In genomic region chr7:20835111-20835750, GRCh38 we compare ENCODE assay signal across 15 cellular contexts. TPM values are rescaled to one million over a fixed set of nuclear protein-coding genes. Genes with fewer than 3 reads are reported as not detected.
DNase-seq lines count a peak whose midpoint lies in the region; ATAC-seq, FAIRE-seq and TF ChIP-seq lines count a peak whose summit lies in the region.
"Had no signal": no experiment of that assay in that cellular context is flagged by ENCODE, and none has a peak within 500 bp of the region (broad histone marks: within the 10 kb centered on the region; RNA-seq: fewer than 3 reads in every experiment).

No MANE protein-coding gene starts in this region.

- H4K20me1 ChIP-seq in HCT116 (ENCODE audit: insufficient read depth) (no peaks in the 10 kb centered on the region), H1 (replicated peaks in 1 of 2; ENCODE audit: control insufficient read depth in 1 of 2, insufficient read depth in 2 of 2, low read length in 2 of 2) (no peaks in the 10 kb centered on the region)

- no peaks in the 10 kb centered on the region for H3K23me2 ChIP-seq in H1 (ENCODE audit: low read depth, low read length)

- no peaks in the 10 kb centered on the region for H3K9me3 Mint-ChIP-seq in activated CD4-positive, alpha-beta memory T cell treated with anti-CD3 and anti-CD28 coated beads for 36 hours
- H3K9me3 Mint-ChIP-seq in naive thymus-derived CD4-positive, alpha-beta T cell, result peaks cover 0 to 4% (median 0%) of the 10 kb centered on the region in 11 donors

- no peaks in the 10 kb centered on the region for H3K9me2 ChIP-seq in HCT116 (ENCODE audit: insufficient read depth)

- H2BK5ac ChIP-seq in H1 (ENCODE audit: low read depth, low read length) (no peak overlapping the region; the same call in 1 of the 2 replicates), mesendoderm (ENCODE audit: low read length) (no peak overlapping the region)

- no peak for TF ChIP-seq EP300 in H1 (IDR thresholded peaks at IDR 0.05; ENCODE audit: borderline replicate concordance in 1 of 2, low read depth in 2 of 2, low read length in 2 of 2)

- H3K4me3 Mint-ChIP-seq in activated CD4-positive, alpha-beta memory T cell treated with anti-CD3 and anti-CD28 coated beads for 36 hours, result no peak overlapping the region
- H3K4me3 Mint-ChIP-seq in naive thymus-derived CD4-positive, alpha-beta T cell, result no peak overlapping the region
- H3K4me3 Mint-ChIP-seq: CD14-positive monocyte had no signal

- RAD21 ChIA-PET in HCT116 (lab: Charles Lee; ENCODE audit: low non-redundant PET in 1 of 2, low total read pairs in 2 of 2, uncharacterized antibody in 2 of 2, unreplicated experiment in 2 of 2), result no interaction called here

- TF ChIP-seq POLR2A in HCT116 (IDR thresholded peaks at IDR 0.05; ENCODE audit: borderline replicate concordance, extremely low read depth, insufficient read depth, insufficient read length), result no peak
- no peak for TF ChIP-seq POLR2A in H1 (IDR thresholded peaks at IDR 0.05; ENCODE audit: control extremely low read depth in 1 of 2, low read depth in 2 of 2, low read length in 2 of 2)

- H3K79me1 ChIP-seq in H1 (ENCODE audit: low read depth, low read length) (no peaks in the 10 kb centered on the region), mesendoderm (ENCODE audit: low read length) (no peaks in the 10 kb centered on the region)

- no peak overlapping the region for H2AK5ac ChIP-seq in H1 (ENCODE audit: low read depth, low read length)
- no peak overlapping the region for H2AK5ac ChIP-seq in mesendoderm (ENCODE audit: low read length)

- H3K4me3 ChIP-seq in HCT116 (replicated peaks in 1 of 2; ENCODE audit: low read depth in 1 of 2, low read length in 2 of 2) (no peak overlapping the region), H1 (ENCODE audit: extremely low read depth in 1 of 4, insufficient read depth in 2 of 4, low read depth in 3 of 4, low read length in 4 of 4) (peak overlapping the region in 2 of 4 experiments; percentile 23 to 24; a peak in 2 of 8 replicates), mesendoderm (ENCODE audit: low read length) (no peak overlapping the region)
- no peak overlapping the region for H3K4me3 ChIP-seq in naive thymus-derived CD4-positive, alpha-beta T cell (ENCODE audit: low read length)

- WGBS in H1 (ENCODE audit: extremely low coverage in 1 of 2, insufficient coverage in 1 of 2, insufficient read length in 1 of 2, insufficient replicate concordance in 2 of 2, low coverage in 1 of 2, low lambda C conversion rate in 2 of 2, missing lambda C conversion rate in 1 of 2), 2 experiments, result 67% methylated on average over 15 of the region's 15 CpGs; no CpG with 5 or more reads in 1 of the 2 experiments
- WGBS in mesendoderm (ENCODE audit: extremely low coverage, insufficient coverage, low lambda C conversion rate), result no CpG with 5 or more reads among the region's 15 CpGs

- ATAC-seq in HCT116, result 0 out of 2 replicates have a peak, but pooled peaks have one; percentile 30
- no peak for ATAC-seq in esophagus mucosa
- no peak for ATAC-seq in naive thymus-derived CD4-positive, alpha-beta T cell
- ATAC-seq: PC-3 had no signal

- H3K9ac ChIP-seq in HCT116 (ENCODE audit: low read length) (no peak overlapping the region), H1 (replicated peaks in 1 of 4; ENCODE audit: extremely low read depth in 1 of 4, low read depth in 3 of 4, low read length in 3 of 4) (no peak overlapping the region), mesendoderm (ENCODE audit: low read length) (peak overlapping the region; percentile 31)

- intact Hi-C loops in HCT116 (cut with micrococcal nuclease), result no loop called here
- intact Hi-C loops in activated CD4-positive, alpha-beta memory T cell treated with anti-CD3 and anti-CD28 coated beads for 36 hours (cut with micrococcal nuclease), result no loop called here
- intact Hi-C loops in naive thymus-derived CD4-positive, alpha-beta T cell (cut with micrococcal nuclease), result no loop called here

- no peaks in the 10 kb centered on the region for H3K79me2 ChIP-seq in HCT116 (ENCODE audit: insufficient read depth, low read length)
- no peaks in the 10 kb centered on the region; a peak in 1 of 4 replicates for H3K79me2 ChIP-seq in H1 (ENCODE audit: control insufficient read depth in 1 of 2, insufficient read depth in 2 of 2, low read length in 2 of 2)
- H3K79me2 ChIP-seq in mesendoderm (ENCODE audit: control insufficient read depth, insufficient read depth, low read length), result no peaks in the 10 kb centered on the region

- POLR2A ChIA-PET in HCT116 (lab: Charles Lee) (no interaction called here), H1 (lab: Charles Lee; ENCODE audit: partially characterized antibody) (interaction anchor here (0.8 to 1.1 kb wide), 2 partner anchors 9 to 58 kb away, joined by 3 read pairs; no protein-coding TSS in a partner anchor)
- POLR2A ChIA-PET in activated CD4-positive, alpha-beta memory T cell treated with anti-CD3 and anti-CD28 coated beads for 36 hours (lab: Charles Lee), result no interaction called here
- POLR2A ChIA-PET in naive thymus-derived CD4-positive, alpha-beta T cell (lab: Charles Lee), result no interaction called here

- no peak overlapping the region for H4K91ac ChIP-seq in H1 (replicated peaks; ENCODE audit: insufficient read length, low read length)

- DNase-seq in ELF-1 (ENCODE audit: low read depth, low spot score), result peak; percentile 89
- no peak for DNase-seq in HCT116 (ENCODE audit: low read depth, low spot score)
- peak in 1 of 2 experiments; percentile 47 for DNase-seq in H1 (ENCODE audit: low read depth in 1 of 2, low spot score in 2 of 2)
- peak; percentile 44 for DNase-seq in mesendoderm
- DNase-seq in RKO (ENCODE audit: low spot score), result no peak
- DNase-seq in activated CD4-positive, alpha-beta memory T cell treated with anti-CD3 and anti-CD28 coated beads for 36 hours, result no peak
- DNase-seq in naive thymus-derived CD4-positive, alpha-beta T cell, result no peak
- DNase-seq: AML-193, MV-4-11, NCI-H187 treated with DMSO at 0.1 percent for 48 hours, NCI-H2171 had no signal

- H2BK20ac ChIP-seq in H1 (ENCODE audit: low read length), result no peak overlapping the region

- no peaks in the 10 kb centered on the region for H3K9me3 ChIP-seq in HCT116 (ENCODE audit: control insufficient read depth in 1 of 2, insufficient read depth in 1 of 2, low read depth in 1 of 2, low read length in 2 of 2)
- no peaks in the 10 kb centered on the region; a peak in 1 of 4 replicates for H3K9me3 ChIP-seq in H1 (ENCODE audit: insufficient read depth in 2 of 2, low read depth in 1 of 2, low read length in 1 of 2)
- H3K9me3 ChIP-seq in naive thymus-derived CD4-positive, alpha-beta T cell (ENCODE audit: control insufficient read depth in 2 of 3, low read length in 3 of 3), result no peaks in the 10 kb centered on the region

- no peaks in the 10 kb centered on the region for H3K36me3 Mint-ChIP-seq in activated CD4-positive, alpha-beta memory T cell treated with anti-CD3 and anti-CD28 coated beads for 36 hours
- no peaks in the 10 kb centered on the region for H3K36me3 Mint-ChIP-seq in naive thymus-derived CD4-positive, alpha-beta T cell
- H3K36me3 Mint-ChIP-seq: CD14-positive monocyte had no signal

- H3K18ac ChIP-seq in H1 (ENCODE audit: extremely low read depth, low read length) (no peak overlapping the region), mesendoderm (ENCODE audit: low read length) (no peak overlapping the region)

- peaks cover 2% of the 10 kb centered on the region for H3K27me3 Mint-ChIP-seq in activated CD4-positive, alpha-beta memory T cell treated with anti-CD3 and anti-CD28 coated beads for 36 hours
- H3K27me3 Mint-ChIP-seq in naive thymus-derived CD4-positive, alpha-beta T cell, result peaks cover 2 to 26% (median 18%) of the 10 kb centered on the region in 5 donors

- CTCF ChIA-PET in HCT116 (lab: Charles Lee) (interaction anchor here (0.8 to 1.8 kb wide), 2 partner anchors 10 to 54 kb away, joined by 3 to 5 read pairs; no protein-coding TSS in a partner anchor), H1 (lab: Charles Lee; ENCODE audit: partially characterized antibody) (interaction anchor here (0.6 to 2.7 kb wide), 18 partner anchors 9 to 418 kb away, joined by 3 to 14 read pairs (median 4); no protein-coding TSS in a partner anchor)
- CTCF ChIA-PET in activated CD4-positive, alpha-beta memory T cell treated with anti-CD3 and anti-CD28 coated beads for 36 hours (lab: Charles Lee), result no interaction called here
- CTCF ChIA-PET in naive thymus-derived CD4-positive, alpha-beta T cell (lab: Charles Lee), result no interaction called here

- no peak overlapping the region for H3K23ac ChIP-seq in H1 (ENCODE audit: insufficient read length)
- H3K23ac ChIP-seq in mesendoderm (ENCODE audit: low read length), result no peak overlapping the region

- H3K56ac ChIP-seq in H1 (replicated peaks; ENCODE audit: insufficient read length, low read depth, low read length) (no peak overlapping the region), mesendoderm (ENCODE audit: low read length) (peak overlapping the region; percentile 78)

- H2BK12ac ChIP-seq in H1 (ENCODE audit: low read depth, low read length), result no peak overlapping the region

- peak; percentile 39 for FAIRE-seq in H1 (lab: Jason Lieb, UNC)

- H3K27ac ChIP-seq in HCT116 (ENCODE audit: low read depth, low read length) (no peak overlapping the region), H1 (ENCODE audit: low read depth, low read length) (no peak overlapping the region), mesendoderm (ENCODE audit: low read depth, low read length) (no peak overlapping the region)
- H3K27ac ChIP-seq in naive thymus-derived CD4-positive, alpha-beta T cell (ENCODE audit: low read depth, low read length), result no peak overlapping the region

- no TSS peak for BruUV-seq in HCT116 (replicated peaks; lab: Mats Ljungman, UMichigan)

- H4K8ac ChIP-seq in H1 (ENCODE audit: extremely low read depth, insufficient read depth, low read length) (no peak overlapping the region), mesendoderm (ENCODE audit: low read depth, low read length) (no peak overlapping the region)

- H3K27ac Mint-ChIP-seq in activated CD4-positive, alpha-beta memory T cell treated with anti-CD3 and anti-CD28 coated beads for 36 hours, result no peak overlapping the region
- no peak overlapping the region for H3K27ac Mint-ChIP-seq in naive thymus-derived CD4-positive, alpha-beta T cell
- H3K27ac Mint-ChIP-seq: CD14-positive monocyte had no signal

- no peaks in the 10 kb centered on the region for H3K27me3 ChIP-seq in HCT116 (ENCODE audit: insufficient read depth, low read length)
- no peaks in the 10 kb centered on the region for H3K27me3 ChIP-seq in H1 (replicated peaks in 1 of 4; ENCODE audit: control insufficient read depth in 3 of 4, extremely low read depth in 1 of 4, insufficient read depth in 3 of 4, low read length in 3 of 4)
- no peaks in the 10 kb centered on the region for H3K27me3 ChIP-seq in mesendoderm (ENCODE audit: insufficient read depth, low read length, poor library complexity)
- no peaks in the 10 kb centered on the region for H3K27me3 ChIP-seq in naive thymus-derived CD4-positive, alpha-beta T cell (ENCODE audit: control insufficient read depth in 2 of 2, insufficient read depth in 2 of 2, low read length in 2 of 2)

- H3K14ac ChIP-seq in H1 (ENCODE audit: insufficient read length), result no peak overlapping the region

- H2BK15ac ChIP-seq in H1 (ENCODE audit: low read length) (peak overlapping the region; percentile 82; the same call in 1 of the 2 replicates), mesendoderm (replicated peaks; ENCODE audit: low read depth) (no peak overlapping the region)

- H3K4me1 Mint-ChIP-seq in activated CD4-positive, alpha-beta memory T cell treated with anti-CD3 and anti-CD28 coated beads for 36 hours (ENCODE audit: low read depth), result no peaks in the 10 kb centered on the region
- H3K4me1 Mint-ChIP-seq in naive thymus-derived CD4-positive, alpha-beta T cell, result no peaks in the 10 kb centered on the region
- H3K4me1 Mint-ChIP-seq: CD14-positive monocyte had no signal

- TF ChIP-seq RAD21 in HCT116 (IDR thresholded peaks at IDR 0.05; ENCODE audit: low read depth), result no peak
- TF ChIP-seq RAD21 in H1 (IDR thresholded peaks at IDR 0.05 in 1 of 2, conservative IDR thresholded peaks at IDR 0.05 in 1 of 2; ENCODE audit: low read depth in 2 of 2, low read length in 2 of 2), result 0 out of 4 replicates have a peak, but pooled peaks of 1 of the 2 experiments have one; percentile 1

- H3K36me3 ChIP-seq in HCT116 (ENCODE audit: control insufficient read depth in 1 of 2, insufficient read depth in 2 of 2, low read length in 2 of 2) (no peaks in the 10 kb centered on the region), H1 (ENCODE audit: control insufficient read depth in 2 of 4, insufficient read depth in 4 of 4, low read length in 3 of 4) (no peaks in the 10 kb centered on the region), mesendoderm (ENCODE audit: control insufficient read depth, insufficient read depth, low read length) (no peaks in the 10 kb centered on the region)
- H3K36me3 ChIP-seq in naive thymus-derived CD4-positive, alpha-beta T cell (ENCODE audit: control insufficient read depth in 2 of 3, insufficient read depth in 3 of 3, low read length in 3 of 3), result no peaks in the 10 kb centered on the region

- H2AFZ ChIP-seq in HCT116 (ENCODE audit: low read depth, low read length, poor library complexity, severe bottlenecking), result no peak overlapping the region
- H2AFZ ChIP-seq in H1 (ENCODE audit: low read length), result peak overlapping the region; percentile 9; the same call in 1 of the 2 replicates

- H3K4me1 ChIP-seq in HCT116 (ENCODE audit: control insufficient read depth in 1 of 2, insufficient read depth in 2 of 2, low read length in 2 of 2) (no peaks in the 10 kb centered on the region), H1 (replicated peaks in 1 of 4; ENCODE audit: control insufficient read depth in 3 of 4, insufficient read depth in 4 of 4, low read length in 3 of 4) (peaks cover 0 to 15% (median 7%) of the 10 kb centered on the region in 4 experiments; a peak in 4 of 7 replicates), mesendoderm (ENCODE audit: control insufficient read depth, low read depth, low read length) (peaks cover 6% of the 10 kb centered on the region)
- no peaks in the 10 kb centered on the region for H3K4me1 ChIP-seq in naive thymus-derived CD4-positive, alpha-beta T cell (ENCODE audit: control insufficient read depth in 2 of 2, insufficient read depth in 2 of 2, low read length in 2 of 2)

- H3K4ac ChIP-seq in H1 (replicated peaks; ENCODE audit: insufficient read length, low read depth, low read length) (no peak overlapping the region), mesendoderm (ENCODE audit: low read depth, low read length) (no peak overlapping the region)

- H3K4me2 ChIP-seq in HCT116 (ENCODE audit: low read length) (no peak overlapping the region), H1 (ENCODE audit: insufficient read depth in 1 of 2, low read depth in 2 of 2, low read length in 2 of 2) (peak overlapping the region; percentile 44 to 76), mesendoderm (ENCODE audit: low read length) (no peak overlapping the region)

- H2BK120ac ChIP-seq in H1 (replicated peaks; ENCODE audit: low read depth, low read length), result no peak overlapping the region
- no peak overlapping the region for H2BK120ac ChIP-seq in mesendoderm (ENCODE audit: low read depth, low read length)

- TF ChIP-seq CTCF in HCT116 (IDR thresholded peaks at IDR 0.05 in 2 of 3, conservative IDR thresholded peaks at IDR 0.05 in 1 of 3; ENCODE audit: borderline replicate concordance in 1 of 3, insufficient read depth in 1 of 3, low read depth in 2 of 3, low read length in 2 of 3) (no peak), H1 (IDR thresholded peaks at IDR 0.05; ENCODE audit: control extremely low read depth in 1 of 3, insufficient read depth in 1 of 3, low read depth in 1 of 3, low read length in 3 of 3) (no peak)

- no peak overlapping the region for H4K5ac ChIP-seq in H1 (ENCODE audit: insufficient read length, low read depth, low read length)
- H4K5ac ChIP-seq in mesendoderm (ENCODE audit: low read length), result no peak overlapping the region

RNA-seq across cellular contexts. Expression of gene SP8, which starts 48.5 kb away (rescaled TPM):
- total RNA-seq in HCT116 (2021; ENCODE audit: unreplicated experiment) (0.76 TPM), esophagus mucosa (not detected)
- 0.08 and 0.14 TPM in 2 replicates for polyA plus RNA-seq in HCT116 (2012)
- total RNA-seq in H1 (2021; fragmentation: NEBNext Ultra II Directional; extraction: Animal tissue kit (Norgen Biotek cat#: 25700)), result 10.6 and 12.0 TPM in 2 replicates
- polyA plus RNA-seq in H1 (2011; rRNA removed), result 11.3 and 13.5 TPM in 2 replicates
- polyA plus RNA-seq in H1 (2011; cell fraction: cytosol; rRNA removed), result 7.9 TPM
- polyA plus RNA-seq in H1 (2011; cell fraction: nucleus; rRNA removed), result 11.6 TPM
- polyA plus RNA-seq in H1 (2012, experiment 1 of 2), result 6.5 to 9.0 TPM (median 6.8 TPM) in 4 replicates
- 4.7 TPM for polyA plus RNA-seq in H1 (2012, experiment 2 of 2)
- polyA plus RNA-seq in H1 (2013, experiment 1 of 2), result 3.4 TPM
- 2.8 TPM for polyA plus RNA-seq in H1 (2013, experiment 2 of 2)
- 3.4 and 3.8 TPM in 2 replicates for polyA minus RNA-seq in H1 (2011; rRNA and poly(A)+ RNA removed)
- polyA minus RNA-seq in H1 (2011; cell fraction: cytosol; rRNA and poly(A)+ RNA removed), result 9.6 TPM
- polyA minus RNA-seq in H1 (2011; cell fraction: nucleus; rRNA and poly(A)+ RNA removed), result 9.8 TPM
- polyA plus RNA-seq in mesendoderm (2013, experiment 1 of 2), result 2.8 TPM
- 2.5 TPM for polyA plus RNA-seq in mesendoderm (2013, experiment 2 of 2)
- total RNA-seq in activated CD4-positive, alpha-beta memory T cell treated with anti-CD3 and anti-CD28 coated beads for 36 hours, result not detected
- not detected for total RNA-seq in naive thymus-derived CD4-positive, alpha-beta T cell
- polyA plus RNA-seq in naive thymus-derived CD4-positive, alpha-beta T cell, result not detected
- total RNA-seq: HT-29, PC-3 had no signal
- polyA plus RNA-seq: CD14-positive monocyte had no signal

Comparison
In these comparisons a context has a peak if more than half of its experiments do, and no peak if none do; other contexts are left out.
1. DNase-seq: peak in ELF-1 (single experiment) and mesendoderm (single experiment); none in HCT116 (single experiment), RKO (single experiment), activated CD4-positive, alpha-beta memory T cell treated with anti-CD3 and anti-CD28 coated beads for 36 hours (single experiment) and naive thymus-derived CD4-positive, alpha-beta T cell (0 of 9).
2. H3K4me2 ChIP-seq: peak in H1 (2 of 2); none in HCT116 (single experiment) and mesendoderm (single experiment).
3. CTCF ChIA-PET loops: an anchor here in HCT116 (0.8 to 1.8 kb wide) and H1 (0.6 to 2.7 kb wide); none called in activated CD4-positive, alpha-beta memory T cell treated with anti-CD3 and anti-CD28 coated beads for 36 hours and naive thymus-derived CD4-positive, alpha-beta T cell.